ENCODE assay signal across 10 cellular contexts in the genomic region with DNA sequence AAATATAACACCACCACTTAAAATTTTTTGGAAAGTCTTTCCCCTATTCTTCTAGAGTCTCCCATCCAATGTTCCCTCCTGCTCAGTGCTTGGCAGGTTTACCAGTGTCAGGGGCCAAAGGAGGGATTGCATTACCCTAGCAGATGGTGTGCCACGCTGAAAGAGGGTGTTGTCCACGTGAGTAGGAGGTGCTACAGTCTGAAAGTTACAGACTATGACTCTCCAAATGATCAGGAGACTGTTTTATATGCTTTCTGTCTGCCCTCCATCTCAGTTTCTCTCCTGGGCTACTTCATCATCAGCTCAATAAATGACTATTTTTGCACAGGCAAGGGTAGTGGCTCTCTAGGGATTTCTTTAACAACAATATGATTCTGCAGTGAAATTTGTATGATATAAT. TPM values are rescaled to one million over a fixed set of nuclear protein-coding genes. Genes with fewer than 3 reads are reported as not detected.
A peak's percentile ranks its signal among the peaks of the same experiment; 100 is the strongest.
DNase-seq lines count a peak whose midpoint lies in the region; ATAC-seq and TF ChIP-seq lines count a peak whose summit lies in the region.
"Had no signal": no experiment of that assay in that cellular context is flagged by ENCODE, and none has a peak within 500 bp of the region (broad histone marks: within the 10 kb centered on the region; RNA-seq: fewer than 3 reads in every experiment).

No MANE protein-coding gene starts in this region.

- H4K5ac ChIP-seq in mesendoderm (ENCODE audit: low read length) = no peak overlapping the region

- no peak overlapping the region for H3K4me3 Mint-ChIP-seq in T-helper 17 cell
- H3K4me3 Mint-ChIP-seq: type B pancreatic cell had no signal

- peaks cover 10% of the 10 kb centered on the region for H3K36me3 Mint-ChIP-seq in T-helper 17 cell (ENCODE audit: low read depth)

- no peak for ATAC-seq in T-helper 17 cell
- ATAC-seq in gastroesophageal sphincter = peak; percentile 86
- ATAC-seq in stimulated activated naive CD8-positive, alpha-beta T cell treated with anti-CD3 and anti-CD28 coated beads, Interleukin-15, Interleukin-2, amounts not matched to agents 100 U/mL and 50 U/mL, for 24 hours = no peak
- ATAC-seq in HG03025 (IDR thresholded peaks at IDR 0.05; ENCODE audit: low FRiP score, unreplicated experiment) = no peak
- no peak for ATAC-seq in GM21360 (IDR thresholded peaks at IDR 0.05; ENCODE audit: unreplicated experiment)

- no peak overlapping the region for H3K56ac ChIP-seq in mesendoderm (ENCODE audit: low read length)

- DNase-seq in LHCN-M2 (ENCODE audit: low read depth) (peak; percentile 82), T-helper 17 cell (no peak), stomach (no peak), mesendoderm (no peak)
- DNase-seq in stimulated activated naive CD8-positive, alpha-beta T cell treated with anti-CD3 and anti-CD28 coated beads, Interleukin-15, Interleukin-2, amounts not matched to agents 100 U/mL and 50 U/mL, for 24 hours = no peak
- DNase-seq: activated CD4-positive, alpha-beta T cell treated with anti-CD3 and anti-CD28 coated beads, Interleukin-2, amount 50 U/mL, for 1 hour had no signal

- no peak overlapping the region for H3K9ac ChIP-seq in mesendoderm (ENCODE audit: low read length)

- no peaks in the 10 kb centered on the region for H3K79me2 ChIP-seq in mesendoderm (ENCODE audit: control insufficient read depth, insufficient read depth, low read length)

- H3K4me1 Mint-ChIP-seq in T-helper 17 cell = peaks cover 14% of the 10 kb centered on the region

- H3K36me3 ChIP-seq in gastroesophageal sphincter (peaks cover 0 to 53% of the 10 kb centered on the region in 2 donors), stomach (peaks cover 17 to 65% (median 60%) of the 10 kb centered on the region in 4 donors), mesendoderm (ENCODE audit: control insufficient read depth, insufficient read depth, low read length) (peaks cover 5% of the 10 kb centered on the region)

- H2BK120ac ChIP-seq in mesendoderm (ENCODE audit: low read depth, low read length) = no peak overlapping the region

- H3K4me3 ChIP-seq in gastroesophageal sphincter (no peak overlapping the region), stomach (no peak overlapping the region), mesendoderm (ENCODE audit: low read length) (no peak overlapping the region)

- no peak overlapping the region for H2AK5ac ChIP-seq in mesendoderm (ENCODE audit: low read length)

- no peak overlapping the region for H3K4me2 ChIP-seq in mesendoderm (ENCODE audit: low read length)

- H3K4me1 ChIP-seq in gastroesophageal sphincter = peaks cover 0 to 25% (median 0%) of the 10 kb centered on the region in 3 donors
- H3K4me1 ChIP-seq in stomach = peaks cover 0 to 30% (median 12%) of the 10 kb centered on the region in 4 donors
- H3K4me1 ChIP-seq in mesendoderm (ENCODE audit: control insufficient read depth, low read depth, low read length) = no peaks in the 10 kb centered on the region

- TF ChIP-seq CTCF in gastroesophageal sphincter (IDR thresholded peaks at IDR 0.05) (no peak), stomach (IDR thresholded peaks at IDR 0.05) (no peak)

- peak overlapping the region; percentile 27 for H3K27ac Mint-ChIP-seq in T-helper 17 cell
- H3K27ac Mint-ChIP-seq: type B pancreatic cell had no signal

- peak overlapping the region in 2 of 4 donors; percentile 33 to 62 for H3K27ac ChIP-seq in gastroesophageal sphincter
- H3K27ac ChIP-seq in stomach = peak overlapping the region in 3 of 5 donors; percentile 13 to 79 (median 58)
- H3K27ac ChIP-seq in mesendoderm (ENCODE audit: low read depth, low read length) = no peak overlapping the region

- no peak overlapping the region for H3K23ac ChIP-seq in mesendoderm (ENCODE audit: low read length)

- H4K8ac ChIP-seq in mesendoderm (ENCODE audit: low read depth, low read length) = no peak overlapping the region

- no peak overlapping the region for H2BK5ac ChIP-seq in mesendoderm (ENCODE audit: low read length)

- no peaks in the 10 kb centered on the region for H3K27me3 ChIP-seq in gastroesophageal sphincter
- H3K27me3 ChIP-seq in stomach = no peaks in the 10 kb centered on the region
- H3K27me3 ChIP-seq in mesendoderm (ENCODE audit: insufficient read depth, low read length, poor library complexity) = no peaks in the 10 kb centered on the region

- H3K27me3 Mint-ChIP-seq in T-helper 17 cell = no peaks in the 10 kb centered on the region
- H3K27me3 Mint-ChIP-seq: type B pancreatic cell had no signal

- H3K79me1 ChIP-seq in mesendoderm (ENCODE audit: low read length) = no peaks in the 10 kb centered on the region

- H2BK15ac ChIP-seq in mesendoderm (replicated peaks; ENCODE audit: low read depth) = no peak overlapping the region

- TF ChIP-seq EP300 in gastroesophageal sphincter (IDR thresholded peaks at IDR 0.05) (no peak), stomach (IDR thresholded peaks at IDR 0.05) (no peak)

- intact Hi-C loops in stomach (cut with DNase I; ENCODE audit: low total_unique reads) = no loop called here

- H3K9me3 ChIP-seq in T-helper 17 cell (ENCODE audit: control insufficient read depth, low read length, poor library complexity, severe bottlenecking) (no peaks in the 10 kb centered on the region), gastroesophageal sphincter (no peaks in the 10 kb centered on the region), stomach (no peaks in the 10 kb centered on the region)

- TF ChIP-seq POLR2A in gastroesophageal sphincter (IDR thresholded peaks at IDR 0.05) (no peak), stomach (IDR thresholded peaks at IDR 0.05) (no peak)

- WGBS in gastroesophageal sphincter (ENCODE audit: low coverage in 1 of 2), 2 donors = 40 to 80% methylated on average over 1 to 2 of the region's 2 CpGs
- 50 to 60% (median 56%) methylated on average over 2 of the region's 2 CpGs for WGBS in stomach, 5 donors
- no CpG with 5 or more reads among the region's 2 CpGs for WGBS in mesendoderm (ENCODE audit: extremely low coverage, insufficient coverage, low lambda C conversion rate)

- H3K4ac ChIP-seq in mesendoderm (ENCODE audit: low read depth, low read length) = no peak overlapping the region

- H3K18ac ChIP-seq in mesendoderm (ENCODE audit: low read length) = no peak overlapping the region

RNA-seq across cellular contexts. Expression of a gene that starts 31.3 kb away (rescaled TPM):
- total RNA-seq in LHCN-M2 (2014; rRNA removed) (not detected in 2 replicates), T-helper 17 cell (not detected), gastroesophageal sphincter (10 to 100 TPM in 2 of 4 donors, 1 to 10 TPM in 2; 2.2 to 13.5 (median 9.0) TPM), stomach (1 to 10 TPM in 2 of 5 donors, not detected in 3; 1.6 to 2.6 TPM)
- 0.02 TPM for polyA plus RNA-seq in LHCN-M2 (2012)
- under 1 TPM in 1 of 3 donors, not detected in 2; 0.55 TPM for polyA plus RNA-seq in stomach
- polyA plus RNA-seq in mesendoderm (2013, experiment 1 of 2) = 0.01 TPM
- polyA plus RNA-seq in mesendoderm (2013, experiment 2 of 2) = 0.03 TPM

RNA-seq across cellular contexts. Expression of a gene that starts 58.2 kb away (rescaled TPM):
- 55.8 and 62.1 TPM in 2 replicates for total RNA-seq in LHCN-M2 (2014; rRNA removed)
- 30.3 TPM for polyA plus RNA-seq in LHCN-M2 (2012)
- total RNA-seq in T-helper 17 cell = 10 to 100 TPM; 73.8 to 82.7 TPM
- 10 to 100 TPM; 39.3 to 56.2 (median 41.0) TPM for total RNA-seq in gastroesophageal sphincter
- 100 to 1,000 TPM in 1 of 5 donors, 10 to 100 TPM in 4; 15.1 to 118 (median 38.3) TPM for total RNA-seq in stomach
- polyA plus RNA-seq in stomach = 10 to 100 TPM; 21.6 to 43.2 (median 23.2) TPM
- 70.8 TPM for polyA plus RNA-seq in mesendoderm (2013, experiment 1 of 2)
- polyA plus RNA-seq in mesendoderm (2013, experiment 2 of 2) = 71.5 TPM
